Comparison of ENCODE assay signal across 12 cellular contexts in genomic region chr9:20396509-20396908, GRCh38.
"Had no signal": no experiment of that assay in that cellular context is flagged by ENCODE, and none has a peak within 500 bp of the region (broad histone marks: within the 10 kb centered on the region; RNA-seq: fewer than 3 reads in every experiment).

No MANE protein-coding gene starts in this region.

- H3K36me3 Mint-ChIP-seq: stimulated activated memory B cell treated with anti-CD40 and anti-IgM and Interleukin-4, amounts not matched to agents 10 μg/mL and 1 μg/mL and 100 μg/mL, for 72 hours had no signal

- H3K27me3 Mint-ChIP-seq: effector memory CD8-positive, alpha-beta T cell; stimulated activated memory B cell treated with anti-CD40 and anti-IgM and Interleukin-4, amounts not matched to agents 10 μg/mL and 1 μg/mL and 100 μg/mL, for 72 hours had no signal

- H3K4me1 Mint-ChIP-seq: stimulated activated memory B cell treated with anti-CD40 and anti-IgM and Interleukin-4, amounts not matched to agents 10 μg/mL and 1 μg/mL and 100 μg/mL, for 72 hours had no signal

- H3K27ac ChIP-seq: prostate gland, right lobe of liver, tibial artery had no signal

- ATAC-seq: effector memory CD8-positive, alpha-beta T cell; right lobe of liver; stimulated activated memory B cell treated with anti-CD40 and anti-IgM and Interleukin-4, amounts not matched to agents 10 μg/mL and 1 μg/mL and 100 μg/mL, for 72 hours had no signal

- H3K4me3 ChIP-seq: prostate gland, right lobe of liver, smooth muscle cell, tibial artery had no signal

- DNase-seq: dermis blood vessel endothelial cell; effector memory CD8-positive, alpha-beta T cell; foreskin melanocyte; head of caudate nucleus; immature natural killer cell; mesenchymal stem cell; right lobe of liver; T1000; tibial artery had no signal

- H3K27me3 ChIP-seq: right lobe of liver, tibial artery had no signal

- H3K9me3 ChIP-seq: prostate gland, right lobe of liver, tibial artery had no signal

- H3K36me3 ChIP-seq: prostate gland, right lobe of liver, tibial artery had no signal

- H3K4me1 ChIP-seq: prostate gland, right lobe of liver had no signal

- H3K9me3 Mint-ChIP-seq: effector memory CD8-positive, alpha-beta T cell; immature natural killer cell; stimulated activated memory B cell treated with anti-CD40 and anti-IgM and Interleukin-4, amounts not matched to agents 10 μg/mL and 1 μg/mL and 100 μg/mL, for 72 hours had no signal

- H3K4me3 Mint-ChIP-seq: effector memory CD8-positive, alpha-beta T cell; immature natural killer cell; stimulated activated memory B cell treated with anti-CD40 and anti-IgM and Interleukin-4, amounts not matched to agents 10 μg/mL and 1 μg/mL and 100 μg/mL, for 72 hours had no signal

- H3K27ac Mint-ChIP-seq: immature natural killer cell; stimulated activated memory B cell treated with anti-CD40 and anti-IgM and Interleukin-4, amounts not matched to agents 10 μg/mL and 1 μg/mL and 100 μg/mL, for 72 hours had no signal
